ENCODE assay signal across 8 cellular contexts in the genomic region with DNA sequence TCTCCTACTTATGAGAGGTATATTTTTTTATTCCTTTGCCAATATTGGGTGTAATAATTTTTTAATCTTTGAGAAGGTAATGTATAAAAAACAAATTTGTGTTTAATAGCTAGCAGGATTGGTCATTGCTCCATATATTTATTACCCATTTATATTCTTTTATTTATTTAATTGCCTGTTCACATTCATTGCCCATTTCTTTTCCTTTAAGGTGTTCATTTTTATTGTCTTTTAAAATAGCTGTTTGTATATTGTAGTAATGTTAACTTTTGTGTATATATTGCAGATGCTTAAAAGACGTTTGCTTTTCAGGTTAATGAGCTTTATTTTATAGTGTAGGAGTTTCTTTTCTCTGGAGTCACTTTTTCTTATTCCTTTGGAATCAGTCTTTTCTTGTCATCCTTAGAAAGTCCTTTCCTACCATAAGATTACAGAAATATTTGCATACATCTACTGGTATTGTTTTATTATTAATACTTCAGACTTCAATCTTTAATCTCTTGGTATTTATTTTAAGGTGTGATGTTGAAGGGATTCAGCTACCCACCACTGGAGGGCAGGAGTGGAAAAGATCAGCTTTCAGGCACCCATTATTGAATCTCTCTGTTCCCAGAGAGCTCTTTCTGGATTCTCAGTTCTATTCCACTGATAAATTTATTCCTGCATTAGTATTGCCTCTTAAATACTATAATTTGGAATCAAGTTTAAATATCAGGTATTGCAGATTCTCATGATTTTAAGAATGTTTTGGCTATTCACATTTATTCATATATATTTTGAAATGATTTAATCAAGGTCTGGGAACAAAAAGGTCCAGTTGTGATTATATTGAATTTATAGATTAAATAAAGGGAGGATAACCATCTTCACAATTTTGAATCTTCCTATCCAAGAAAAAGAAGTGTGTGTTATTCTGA. TPM values are rescaled to one million over a fixed set of nuclear protein-coding genes. Genes with fewer than 3 reads are reported as not detected.
A peak's percentile ranks its signal among the peaks of the same experiment; 100 is the strongest.
DNase-seq lines count a peak whose midpoint lies in the region; ATAC-seq and TF ChIP-seq lines count a peak whose summit lies in the region.

No MANE protein-coding gene starts in this region.

- peak; percentile 11 for DNase-seq in AG20443 (ENCODE audit: low spot score)
- no peak for DNase-seq in GM13977 (ENCODE audit: low spot score)
- DNase-seq in T-helper 17 cell: no peak
- DNase-seq in iPS-NIHi11 (ENCODE audit: low spot score): peak; percentile 31
- DNase-seq in HuH-7.5 (ENCODE audit: low spot score): no peak
- no peak for DNase-seq in retina
- no peak for DNase-seq in NCI-H187 treated with DMSO at 0.1 percent for 48 hours (lab: John Stamatoyannopoulos, UW)
- DNase-seq in GM10266 (ENCODE audit: extremely low spot score): no peak

- ATAC-seq in T-helper 17 cell: peak; percentile 74

- in situ Hi-C loops in GM13977 (cut with MboI; ENCODE audit: low pct_unique_long_range_greater_than_20kb, low sequenced_read_pairs, unreplicated experiment): no loop called here

- no peak overlapping the region for H3K27ac Mint-ChIP-seq in T-helper 17 cell

- no peaks in the 10 kb centered on the region for H3K27me3 Mint-ChIP-seq in T-helper 17 cell

- peaks cover 16% of the 10 kb centered on the region for H3K4me1 Mint-ChIP-seq in T-helper 17 cell

- H3K9me3 ChIP-seq in T-helper 17 cell (ENCODE audit: control insufficient read depth, low read length, poor library complexity, severe bottlenecking): no peaks in the 10 kb centered on the region

- H3K4me3 Mint-ChIP-seq in T-helper 17 cell: no peak overlapping the region

- peak; percentile 17 for TF ChIP-seq CTCF in GM13977 (IDR thresholded peaks at IDR 0.05; ENCODE audit: extremely low read depth, insufficient read depth, missing control alignments)
- TF ChIP-seq CTCF in GM10266 (IDR thresholded peaks at IDR 0.05; ENCODE audit: control insufficient read depth, insufficient read depth, low read depth, missing control alignments): no peak

- H3K36me3 Mint-ChIP-seq in T-helper 17 cell (ENCODE audit: low read depth): peaks cover 6% of the 10 kb centered on the region

RNA-seq across cellular contexts. Expression of a gene that starts 17.3 kb away (rescaled TPM):
- total RNA-seq in T-helper 17 cell: 100 to 1,000 TPM in 1 of 2 donors, 10 to 100 TPM in 1; 67.2 to 111 TPM

Comparison
In these comparisons a context has a peak if more than half of its experiments do, and no peak if none do; other contexts are left out.
1. DNase-seq: peak in AG20443 (single experiment) and iPS-NIHi11 (single experiment); none in GM13977 (single experiment), T-helper 17 cell (0 of 3), HuH-7.5 (single experiment), retina (single experiment), NCI-H187 treated with DMSO at 0.1 percent for 48 hours (single experiment) and GM10266 (single experiment).